ENCODE assay signal across 25 cellular contexts in genomic region chr2:207444756-207445155, GRCh38.
"Had no signal": no experiment of that assay in that cellular context is flagged by ENCODE, and none has a peak within 500 bp of the region (broad histone marks: within the 10 kb centered on the region; RNA-seq: fewer than 3 reads in every experiment).

No MANE protein-coding gene starts in this region.

- FAIRE-seq: endothelial cell of umbilical vein, frontal cortex, kidney had no signal

- H3K36me3 ChIP-seq: colonic mucosa, esophagus muscularis mucosa, gastroesophageal sphincter, heart left ventricle, lower lobe of right lung had no signal

- H3K4me1 Mint-ChIP-seq: mesothelial cell of epicardium; naive B cell; naive thymus-derived CD8-positive, alpha-beta T cell had no signal

- ATAC-seq: foreskin keratinocyte; gastroesophageal sphincter; heart left ventricle; left colon; left lobe of liver; left ventricle myocardium superior; lower lobe of right lung; mucosa of descending colon; naive thymus-derived CD8-positive, alpha-beta T cell had no signal

- H3K9me3 Mint-ChIP-seq: dendritic cell treated with granulocyte-macrophage colony-stimulating factor and Interleukin-4, amounts not matched to agents 40 ng/mL and 50 ng/mL, for 4 days; immature natural killer cell; mesothelial cell of epicardium; naive thymus-derived CD8-positive, alpha-beta T cell had no signal

- H3K9me3 ChIP-seq: colonic mucosa, esophagus muscularis mucosa, gastroesophageal sphincter, lower lobe of right lung, mucosa of descending colon had no signal

- DNase-seq: colonic mucosa; cortex of kidney; effector memory CD4-positive, alpha-beta T cell; foreskin keratinocyte; heart left ventricle; hypothalamus; immature natural killer cell; islet precursor cell; kidney; kidney glomerular epithelial cell; left colon; left ventricle myocardium superior; lower lobe of right lung; mesenchymal stem cell; mucosa of descending colon; naive B cell; naive thymus-derived CD8-positive, alpha-beta T cell had no signal

- H3K27ac ChIP-seq: colonic mucosa, esophagus muscularis mucosa, foreskin keratinocyte, gastroesophageal sphincter, heart left ventricle, hepatocyte, lower lobe of right lung had no signal

- H3K4me3 ChIP-seq: colonic mucosa, esophagus muscularis mucosa, gastroesophageal sphincter, heart left ventricle, hepatocyte, lower lobe of right lung, mucosa of descending colon had no signal

- H3K4me3 Mint-ChIP-seq: dendritic cell treated with granulocyte-macrophage colony-stimulating factor and Interleukin-4, amounts not matched to agents 40 ng/mL and 50 ng/mL, for 4 days; immature natural killer cell; mesothelial cell of epicardium; naive B cell; naive thymus-derived CD8-positive, alpha-beta T cell had no signal

- H2AFZ ChIP-seq: hepatocyte had no signal

- H3K36me3 Mint-ChIP-seq: mesothelial cell of epicardium; naive thymus-derived CD8-positive, alpha-beta T cell had no signal

- H3K4me2 ChIP-seq: hepatocyte had no signal

- H3K27ac Mint-ChIP-seq: dendritic cell treated with granulocyte-macrophage colony-stimulating factor and Interleukin-4, amounts not matched to agents 40 ng/mL and 50 ng/mL, for 4 days; immature natural killer cell; mesothelial cell of epicardium; naive thymus-derived CD8-positive, alpha-beta T cell had no signal

- H3K79me2 ChIP-seq: hepatocyte had no signal

- H3K27me3 Mint-ChIP-seq: dendritic cell treated with granulocyte-macrophage colony-stimulating factor and Interleukin-4, amounts not matched to agents 40 ng/mL and 50 ng/mL, for 4 days; naive B cell; naive thymus-derived CD8-positive, alpha-beta T cell had no signal

- H3K27me3 ChIP-seq: colonic mucosa, esophagus muscularis mucosa, foreskin keratinocyte, gastroesophageal sphincter, heart left ventricle, hepatocyte had no signal

- H3K4me1 ChIP-seq: colonic mucosa, esophagus muscularis mucosa, gastroesophageal sphincter, lower lobe of right lung had no signal
